Comparison of ENCODE assay signal across 16 cellular contexts in genomic region chr22:39110631-39111561, GRCh38. TPM values are rescaled to one million over a fixed set of nuclear protein-coding genes. Genes with fewer than 3 reads are reported as not detected.
A peak's percentile ranks its signal among the peaks of the same experiment; 100 is the strongest.
DNase-seq lines count a peak whose midpoint lies in the region; ATAC-seq and TF ChIP-seq lines count a peak whose summit lies in the region.
"Had no signal": no experiment of that assay in that cellular context is flagged by ENCODE, and none has a peak within 500 bp of the region (broad histone marks: within the 10 kb centered on the region; RNA-seq: fewer than 3 reads in every experiment).

No MANE protein-coding gene starts in this region.

- TF ChIP-seq CTCF in GM10248 (IDR thresholded peaks at IDR 0.05; ENCODE audit: control extremely low read depth, extremely low read depth, low read depth, missing control alignments), result no peak
- TF ChIP-seq CTCF in CD4-positive, alpha-beta T cell (IDR thresholded peaks at IDR 0.05), result no peak

- H3K27ac ChIP-seq in Karpas-422 (ENCODE audit: low read length) (no peak overlapping the region), right cardiac atrium (ENCODE audit: low read length) (no peak overlapping the region)
- no peak overlapping the region for H3K27ac ChIP-seq in CD4-positive, alpha-beta T cell (ENCODE audit: low read depth, low read length)
- H3K27ac ChIP-seq: esophagus muscularis mucosa, HL-60, sigmoid colon, suprapubic skin had no signal

- H3K4me3 Mint-ChIP-seq in activated T-helper 2 cell treated with anti-CD3 and anti-CD28 coated beads, Interferon-gamma antibody, Interleukin-2, Interleukin-4, amounts not matched to agents 10 μg/mL and 5 μg/mL and 100 μg/mL, durations not matched to agents 14 hours and 24 hours and 36 hours (ENCODE audit: low read depth), result no peak overlapping the region
- H3K4me3 Mint-ChIP-seq in naive B cell, result peak overlapping the region in 1 of 8 donors; percentile 68
- no peak overlapping the region for H3K4me3 Mint-ChIP-seq in natural killer cell treated with Interleukin-12 subunit alpha and Interleukin-12 subunit beta and Interleukin-15 and Interleukin-18, amount 100 ng/mL, for 72 hours
- no peak overlapping the region for H3K4me3 Mint-ChIP-seq in CD4-positive, alpha-beta T cell
- H3K4me3 Mint-ChIP-seq: central memory CD8-positive, alpha-beta T cell had no signal

- no peaks in the 10 kb centered on the region for H3K9me2 ChIP-seq in Karpas-422 (replicated peaks; ENCODE audit: insufficient read depth, low read length)

- H3K27ac Mint-ChIP-seq in activated T-helper 2 cell treated with anti-CD3 and anti-CD28 coated beads, Interferon-gamma antibody, Interleukin-2, Interleukin-4, amounts not matched to agents 10 μg/mL and 5 μg/mL and 100 μg/mL, durations not matched to agents 14 hours and 24 hours and 36 hours, result peak overlapping the region; percentile 9
- H3K27ac Mint-ChIP-seq in naive B cell, result peak overlapping the region in 4 of 6 donors; percentile 7 to 67 (median 48)
- H3K27ac Mint-ChIP-seq in natural killer cell treated with Interleukin-12 subunit alpha and Interleukin-12 subunit beta and Interleukin-15 and Interleukin-18, amount 100 ng/mL, for 72 hours, result peak overlapping the region in 1 of 2 donors; percentile 47
- H3K27ac Mint-ChIP-seq in CD4-positive, alpha-beta T cell, result no peak overlapping the region

- H3K4me3 ChIP-seq in Karpas-422 (ENCODE audit: low read length) (no peak overlapping the region), right cardiac atrium (ENCODE audit: low read length) (no peak overlapping the region)
- H3K4me3 ChIP-seq: esophagus muscularis mucosa, sigmoid colon, suprapubic skin had no signal

- peak; percentile 63 to 73 for ATAC-seq in naive B cell (ENCODE audit: low read depth in 2 of 2)
- ATAC-seq in natural killer cell treated with Interleukin-12 subunit alpha and Interleukin-12 subunit beta and Interleukin-15 and Interleukin-18, amount 100 ng/mL, for 72 hours, result no peak
- ATAC-seq in right cardiac atrium, result no peak
- ATAC-seq in CD4-positive, alpha-beta T cell (ENCODE audit: poor library complexity), result no peak

- peaks cover 24% of the 10 kb centered on the region for H3K4me1 ChIP-seq in Karpas-422 (ENCODE audit: low read length)
- H3K4me1 ChIP-seq in right cardiac atrium (ENCODE audit: control insufficient read depth, insufficient read depth, low read length), result no peaks in the 10 kb centered on the region
- H3K4me1 ChIP-seq: esophagus muscularis mucosa, sigmoid colon, suprapubic skin had no signal

- CTCF ChIA-PET in GM10248 (lab: Yijun Ruan, JAX), result interaction anchor here (1.2 to 3.0 kb wide), 3 partner anchors 13 to 241 kb away, joined by 5 to 8 read pairs (median 7); no protein-coding TSS in a partner anchor
- CTCF ChIA-PET in CD4-positive, alpha-beta T cell (lab: Charles Lee), result no interaction called here

- POLR2A ChIA-PET in GM10248 (lab: Yijun Ruan, JAX), result no interaction called here
- POLR2A ChIA-PET in CD4-positive, alpha-beta T cell (lab: Charles Lee), result no interaction called here

- no peaks in the 10 kb centered on the region for H3K36me3 ChIP-seq in Karpas-422 (ENCODE audit: insufficient read depth, low read length)
- H3K36me3 ChIP-seq: esophagus muscularis mucosa, sigmoid colon, suprapubic skin had no signal

- no peak overlapping the region for H2AFZ ChIP-seq in Karpas-422 (ENCODE audit: low read length)

- no peaks in the 10 kb centered on the region for H4K20me1 ChIP-seq in Karpas-422 (ENCODE audit: insufficient read depth, low read depth, low read length)

- DNase-seq in GM10248 (ENCODE audit: extremely low spot score) (peak; percentile 12), Karpas-422 (peak; percentile 70), naive B cell (peak; percentile 31), right cardiac atrium (no peak), NCI-H2107 (lab: John Stamatoyannopoulos, UW) (no peak)
- DNase-seq in activated T-helper 2 cell treated with anti-CD3 and anti-CD28 coated beads, Interferon-gamma antibody, Interleukin-2, Interleukin-4, amounts not matched to agents 10 μg/mL and 5 μg/mL and 100 μg/mL, durations not matched to agents 14 hours and 24 hours and 36 hours (ENCODE audit: low spot score), result no peak
- DNase-seq in natural killer cell treated with Interleukin-12 subunit alpha and Interleukin-12 subunit beta and Interleukin-15 and Interleukin-18, amount 100 ng/mL, for 72 hours (ENCODE audit: low spot score), result no peak
- no peak for DNase-seq in CD4-positive, alpha-beta T cell
- DNase-seq: C1 segment of cervical spinal cord, NCI-H1436, sigmoid colon, T-helper 2 cell had no signal

- no peaks in the 10 kb centered on the region for H3K36me3 Mint-ChIP-seq in activated T-helper 2 cell treated with anti-CD3 and anti-CD28 coated beads, Interferon-gamma antibody, Interleukin-2, Interleukin-4, amounts not matched to agents 10 μg/mL and 5 μg/mL and 100 μg/mL, durations not matched to agents 14 hours and 24 hours and 36 hours (ENCODE audit: low read depth)
- no peaks in the 10 kb centered on the region for H3K36me3 Mint-ChIP-seq in naive B cell
- no peaks in the 10 kb centered on the region for H3K36me3 Mint-ChIP-seq in natural killer cell treated with Interleukin-12 subunit alpha and Interleukin-12 subunit beta and Interleukin-15 and Interleukin-18, amount 100 ng/mL, for 72 hours
- H3K36me3 Mint-ChIP-seq in CD4-positive, alpha-beta T cell (ENCODE audit: low read depth), result no peaks in the 10 kb centered on the region

- no peaks in the 10 kb centered on the region for H3K9me3 Mint-ChIP-seq in activated T-helper 2 cell treated with anti-CD3 and anti-CD28 coated beads, Interferon-gamma antibody, Interleukin-2, Interleukin-4, amounts not matched to agents 10 μg/mL and 5 μg/mL and 100 μg/mL, durations not matched to agents 14 hours and 24 hours and 36 hours
- no peaks in the 10 kb centered on the region for H3K9me3 Mint-ChIP-seq in naive B cell
- H3K9me3 Mint-ChIP-seq in natural killer cell treated with Interleukin-12 subunit alpha and Interleukin-12 subunit beta and Interleukin-15 and Interleukin-18, amount 100 ng/mL, for 72 hours, result no peaks in the 10 kb centered on the region
- H3K9me3 Mint-ChIP-seq in CD4-positive, alpha-beta T cell, result no peaks in the 10 kb centered on the region
- H3K9me3 Mint-ChIP-seq: central memory CD8-positive, alpha-beta T cell had no signal

- H3K9me3 ChIP-seq in Karpas-422 (ENCODE audit: low read length) (no peaks in the 10 kb centered on the region), right cardiac atrium (ENCODE audit: control insufficient read depth, low read length) (no peaks in the 10 kb centered on the region)
- H3K9me3 ChIP-seq in CD4-positive, alpha-beta T cell (ENCODE audit: control insufficient read depth, low read length), result no peaks in the 10 kb centered on the region
- H3K9me3 ChIP-seq: esophagus muscularis mucosa, sigmoid colon, suprapubic skin had no signal

- 66% methylated on average over 15 of the region's 15 CpGs for WGBS in right cardiac atrium

- peaks cover 26% of the 10 kb centered on the region for H3K4me1 Mint-ChIP-seq in activated T-helper 2 cell treated with anti-CD3 and anti-CD28 coated beads, Interferon-gamma antibody, Interleukin-2, Interleukin-4, amounts not matched to agents 10 μg/mL and 5 μg/mL and 100 μg/mL, durations not matched to agents 14 hours and 24 hours and 36 hours (ENCODE audit: low read depth)
- peaks cover 37 to 53% (median 49%) of the 10 kb centered on the region in 3 donors for H3K4me1 Mint-ChIP-seq in naive B cell
- peaks cover 23 to 27% of the 10 kb centered on the region in 2 donors for H3K4me1 Mint-ChIP-seq in natural killer cell treated with Interleukin-12 subunit alpha and Interleukin-12 subunit beta and Interleukin-15 and Interleukin-18, amount 100 ng/mL, for 72 hours (ENCODE audit: low read depth in 2 of 2)
- no peaks in the 10 kb centered on the region for H3K4me1 Mint-ChIP-seq in CD4-positive, alpha-beta T cell (ENCODE audit: low read depth)

- H3K9ac ChIP-seq in Karpas-422 (ENCODE audit: low read length), result no peak overlapping the region

- intact Hi-C loops in activated T-helper 2 cell treated with anti-CD3 and anti-CD28 coated beads, Interferon-gamma antibody, Interleukin-2, Interleukin-4, amounts not matched to agents 10 μg/mL and 5 μg/mL and 100 μg/mL, durations not matched to agents 14 hours and 24 hours and 36 hours (cut with micrococcal nuclease), result no loop called here
- intact Hi-C loops in right cardiac atrium (cut with DNase I), result loop anchor here in 1 of 4 donors (10.0 kb wide), 1 partner anchor 106 kb away; no protein-coding TSS in a partner anchor
- intact Hi-C loops in CD4-positive, alpha-beta T cell (cut with DNase I, micrococcal nuclease), result no loop called here

- H3K79me2 ChIP-seq in Karpas-422 (ENCODE audit: low read length), result no peaks in the 10 kb centered on the region

- no peak overlapping the region for H3K4me2 ChIP-seq in Karpas-422 (ENCODE audit: low read depth, low read length, poor library complexity, severe bottlenecking)

- H3K27me3 Mint-ChIP-seq in activated T-helper 2 cell treated with anti-CD3 and anti-CD28 coated beads, Interferon-gamma antibody, Interleukin-2, Interleukin-4, amounts not matched to agents 10 μg/mL and 5 μg/mL and 100 μg/mL, durations not matched to agents 14 hours and 24 hours and 36 hours (ENCODE audit: low read depth), result no peaks in the 10 kb centered on the region
- H3K27me3 Mint-ChIP-seq in naive B cell, result no peaks in the 10 kb centered on the region
- no peaks in the 10 kb centered on the region for H3K27me3 Mint-ChIP-seq in natural killer cell treated with Interleukin-12 subunit alpha and Interleukin-12 subunit beta and Interleukin-15 and Interleukin-18, amount 100 ng/mL, for 72 hours
- no peaks in the 10 kb centered on the region for H3K27me3 Mint-ChIP-seq in CD4-positive, alpha-beta T cell
- H3K27me3 Mint-ChIP-seq: central memory CD8-positive, alpha-beta T cell had no signal

- H3K27me3 ChIP-seq in Karpas-422 (ENCODE audit: low read length) (no peaks in the 10 kb centered on the region), right cardiac atrium (ENCODE audit: control insufficient read depth, insufficient read depth) (no peaks in the 10 kb centered on the region)
- no peaks in the 10 kb centered on the region for H3K27me3 ChIP-seq in CD4-positive, alpha-beta T cell (ENCODE audit: control insufficient read depth, insufficient read depth, low read length)

RNA-seq across cellular contexts. Expression of gene APOBEC3H, which starts 13.9 kb away (rescaled TPM):
- total RNA-seq in Karpas-422 (2014; rRNA removed; shearing (Covaris generic); ENCODE audit: low replicate concordance), result not detected in 2 replicates
- total RNA-seq in activated T-helper 2 cell treated with anti-CD3 and anti-CD28 coated beads, Interferon-gamma antibody, Interleukin-2, Interleukin-4, amounts not matched to agents 10 μg/mL and 5 μg/mL and 100 μg/mL, durations not matched to agents 14 hours and 24 hours and 36 hours, result 7.3 and 8.3 TPM in 2 replicates
- 1 to 10 TPM in 1 of 6 donors, under 1 TPM in 1, not detected in 4; 0.77 to 1.2 TPM for polyA plus RNA-seq in naive B cell (ENCODE audit: low read depth in 6 of 6)
- 1 to 10 TPM; 6.2 to 6.9 TPM for total RNA-seq in natural killer cell treated with Interleukin-12 subunit alpha and Interleukin-12 subunit beta and Interleukin-15 and Interleukin-18, amount 100 ng/mL, for 72 hours
- total RNA-seq in right cardiac atrium, result under 1 TPM in 1 of 4 donors, not detected in 3; 0.57 TPM
- 0.25 TPM for polyA plus RNA-seq in right cardiac atrium
- under 1 TPM; 0.67 to 0.85 TPM for total RNA-seq in CD4-positive, alpha-beta T cell
- total RNA-seq: sigmoid colon had no signal

RNA-seq across cellular contexts. Expression of gene APOBEC3G, which starts 33.8 kb away (rescaled TPM):
- 6.0 and 6.5 TPM in 2 replicates for total RNA-seq in Karpas-422 (2014; rRNA removed; shearing (Covaris generic); ENCODE audit: low replicate concordance)
- 61.4 and 63.7 TPM in 2 replicates for total RNA-seq in activated T-helper 2 cell treated with anti-CD3 and anti-CD28 coated beads, Interferon-gamma antibody, Interleukin-2, Interleukin-4, amounts not matched to agents 10 μg/mL and 5 μg/mL and 100 μg/mL, durations not matched to agents 14 hours and 24 hours and 36 hours
- polyA plus RNA-seq in naive B cell (ENCODE audit: low read depth in 6 of 6) (100 to 1,000 TPM in 4 of 6 donors, 10 to 100 TPM in 2; 87.2 to 136 (median 120) TPM), right cardiac atrium (6.2 TPM)
- total RNA-seq in natural killer cell treated with Interleukin-12 subunit alpha and Interleukin-12 subunit beta and Interleukin-15 and Interleukin-18, amount 100 ng/mL, for 72 hours, result 100 to 1,000 TPM; 105 to 169 TPM
- total RNA-seq in right cardiac atrium, result 1 to 10 TPM; 6.3 to 9.4 (median 6.9) TPM
- 10 to 100 TPM; 18.8 to 20.6 TPM for total RNA-seq in CD4-positive, alpha-beta T cell

RNA-seq across cellular contexts. Expression of gene CBX7, which starts 41.6 kb away (rescaled TPM):
- total RNA-seq in Karpas-422 (2014; rRNA removed; shearing (Covaris generic); ENCODE audit: low replicate concordance), result 1.7 and 3.5 TPM in 2 replicates
- total RNA-seq in activated T-helper 2 cell treated with anti-CD3 and anti-CD28 coated beads, Interferon-gamma antibody, Interleukin-2, Interleukin-4, amounts not matched to agents 10 μg/mL and 5 μg/mL and 100 μg/mL, durations not matched to agents 14 hours and 24 hours and 36 hours, result 11.6 and 11.8 TPM in 2 replicates
- polyA plus RNA-seq in naive B cell (ENCODE audit: low read depth in 6 of 6) (10 to 100 TPM in 5 of 6 donors, 1 to 10 TPM in 1; 9.9 to 38.5 (median 21.7) TPM), right cardiac atrium (69.0 TPM)
- 10 to 100 TPM in 1 of 2 donors, 1 to 10 TPM in 1; 4.9 to 11.1 TPM for total RNA-seq in natural killer cell treated with Interleukin-12 subunit alpha and Interleukin-12 subunit beta and Interleukin-15 and Interleukin-18, amount 100 ng/mL, for 72 hours
- total RNA-seq in right cardiac atrium, result 10 to 100 TPM; 68.1 to 97.9 (median 78.7) TPM
- total RNA-seq in CD4-positive, alpha-beta T cell, result 10 to 100 TPM; 48.6 to 49.1 TPM

Comparison
In these comparisons a context has a peak if more than half of its experiments do, and no peak if none do; other contexts are left out.
1. DNase-seq: peak in GM10248 (single experiment), Karpas-422 (single experiment) and naive B cell (single experiment); none in activated T-helper 2 cell treated with anti-CD3 and anti-CD28 coated beads, Interferon-gamma antibody, Interleukin-2, Interleukin-4, amounts not matched to agents 10 μg/mL and 5 μg/mL and 100 μg/mL, durations not matched to agents 14 hours and 24 hours and 36 hours (single experiment), natural killer cell treated with Interleukin-12 subunit alpha and Interleukin-12 subunit beta and Interleukin-15 and Interleukin-18, amount 100 ng/mL, for 72 hours (single experiment), right cardiac atrium (0 of 3), NCI-H2107 (single experiment) and CD4-positive, alpha-beta T cell (0 of 10).
2. ATAC-seq: peak in naive B cell (2 of 2); none in natural killer cell treated with Interleukin-12 subunit alpha and Interleukin-12 subunit beta and Interleukin-15 and Interleukin-18, amount 100 ng/mL, for 72 hours (0 of 2), right cardiac atrium (0 of 2) and CD4-positive, alpha-beta T cell (single experiment).